In the genomic region with DNA sequence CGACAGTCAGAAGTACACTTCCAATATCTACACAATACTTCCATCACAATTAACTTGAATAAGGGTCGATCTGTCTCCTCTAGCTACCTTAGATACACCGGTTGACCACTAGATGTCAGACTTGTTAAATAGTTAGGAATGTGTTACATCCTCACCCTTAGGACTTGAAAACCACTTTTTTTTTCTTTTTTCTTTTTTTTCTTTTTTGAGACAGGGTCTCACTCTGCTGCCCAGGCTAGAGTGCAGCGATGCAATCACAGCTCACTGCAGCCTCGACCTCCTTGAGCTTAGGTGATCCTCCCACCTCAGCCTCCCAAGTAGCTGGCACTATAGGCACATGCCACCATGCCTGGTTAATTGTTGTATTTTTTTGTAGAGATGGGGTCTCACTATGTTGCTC, we compare ENCODE assay signal across 8 cellular contexts.
DNase-seq lines count a peak whose midpoint lies in the region; ATAC-seq and TF ChIP-seq lines count a peak whose summit lies in the region.

No MANE protein-coding gene starts in this region.

- H3K4me1 Mint-ChIP-seq in MCF 10A (ENCODE audit: insufficient read depth, unreplicated experiment): peaks cover 6% of the 10 kb centered on the region

- H3K36me3 Mint-ChIP-seq in MCF 10A (ENCODE audit: insufficient read depth, unreplicated experiment): no peaks in the 10 kb centered on the region

- DNase-seq in DMS114 treated with DMSO at 0.1 percent for 48 hours (lab: John Stamatoyannopoulos, UW; ENCODE audit: unreplicated experiment) (peak; percentile 75), NCI-H526 treated with DMSO at 0.1 percent for 48 hours (lab: John Stamatoyannopoulos, UW) (peak; percentile 3), MCF 10A (ENCODE audit: unreplicated experiment) (peak; percentile 86), ecto neural progenitor cell (ENCODE audit: low spot score) (no peak), aorta (no peak)

- H3K9ac ChIP-seq in liver (ENCODE audit: low read depth in 1 of 2, low read length in 2 of 2): no peak overlapping the region

- ATAC-seq in GM19452 (IDR thresholded peaks at IDR 0.05; ENCODE audit: unreplicated experiment): peak; percentile 75
- peak; percentile 84 for ATAC-seq in HG03442 (IDR thresholded peaks at IDR 0.05; ENCODE audit: unreplicated experiment)
- ATAC-seq in aorta (ENCODE audit: low FRiP score): no peak

- intact Hi-C loops in MCF 10A (cut with micrococcal nuclease): loop anchor here (1.0 to 5.0 kb wide), 7 partner anchors 100 to 768 kb away; no protein-coding TSS in a partner anchor
- intact Hi-C loops in aorta (cut with DNase I): no loop called here

- H3K9me3 Mint-ChIP-seq in MCF 10A (ENCODE audit: unreplicated experiment): no peaks in the 10 kb centered on the region

- no peaks in the 10 kb centered on the region for H3K27me3 Mint-ChIP-seq in MCF 10A (ENCODE audit: insufficient read depth, unreplicated experiment)

- H3K27ac ChIP-seq in liver (ENCODE audit: low read depth in 1 of 2, low read length in 2 of 2) (no peak overlapping the region), aorta (ENCODE audit: low read depth in 1 of 2, low read length in 2 of 2) (no peak overlapping the region)

- no peak overlapping the region for H3K27ac Mint-ChIP-seq in MCF 10A (ENCODE audit: low read depth, unreplicated experiment)

- H3K4me1 ChIP-seq in liver (ENCODE audit: control insufficient read depth in 4 of 4, insufficient read depth in 4 of 4, low read length in 3 of 4) (no peaks in the 10 kb centered on the region), aorta (ENCODE audit: control insufficient read depth in 1 of 2, insufficient read depth in 2 of 2, low read length in 2 of 2) (no peaks in the 10 kb centered on the region)

- POLR2A ChIA-PET in MCF 10A (lab: Yijun Ruan, JAX): interaction anchor here (0.6 to 1.3 kb wide), 8 partner anchors 26 to 753 kb away, joined by 3 to 4 read pairs (median 3); no protein-coding TSS in a partner anchor

- H3K4me3 ChIP-seq in liver (ENCODE audit: low read depth in 1 of 3, low read length in 3 of 3): no peak overlapping the region
- H3K4me3 ChIP-seq in aorta (ENCODE audit: low read length in 2 of 2): no peak overlapping the region

- no peaks in the 10 kb centered on the region for H3K27me3 ChIP-seq in liver (ENCODE audit: control insufficient read depth in 4 of 4, insufficient read depth in 4 of 4, low read length in 3 of 4)
- no peaks in the 10 kb centered on the region for H3K27me3 ChIP-seq in aorta (ENCODE audit: control insufficient read depth in 1 of 2, insufficient read depth in 2 of 2, low read length in 1 of 2)

- H3K36me3 ChIP-seq in liver (ENCODE audit: control insufficient read depth in 4 of 4, insufficient read depth in 3 of 4, low read depth in 1 of 4, low read length in 3 of 4) (no peaks in the 10 kb centered on the region), aorta (ENCODE audit: control insufficient read depth in 1 of 2, insufficient read depth in 2 of 2, low read length in 1 of 2) (no peaks in the 10 kb centered on the region)

- peak; percentile 92 for TF ChIP-seq CTCF in MCF 10A (IDR thresholded peaks at IDR 0.05; ENCODE audit: unreplicated experiment)
- TF ChIP-seq CTCF in liver (IDR thresholded peaks at IDR 0.05; ENCODE audit: low read depth, low read length, missing input control): peak; percentile 48

- CTCF ChIA-PET in MCF 10A (lab: Yijun Ruan, JAX): interaction anchor here (0.6 to 7.4 kb wide), 109 partner anchors 9 to 1144 kb away, joined by 3 to 137 read pairs (median 5); no protein-coding TSS in a partner anchor

- TF ChIP-seq RAD21 in liver (IDR thresholded peaks at IDR 0.05): peak; percentile 67 to 81

- H3K9me3 ChIP-seq in liver (ENCODE audit: control insufficient read depth in 4 of 4, low read length in 3 of 4) (peaks cover 0 to 1% (median 0%) of the 10 kb centered on the region in 4 donors), aorta (ENCODE audit: control insufficient read depth, low read length) (no peaks in the 10 kb centered on the region)

- WGBS in liver: 6% methylated on average over 5 of the region's 5 CpGs
- WGBS in aorta, 2 donors: 8 to 13% methylated on average over 5 of the region's 5 CpGs

- no TSS peak for BruUV-seq in MCF 10A (replicated peaks; lab: Mats Ljungman, UMichigan)

- no peak overlapping the region for H3K4me3 Mint-ChIP-seq in MCF 10A (ENCODE audit: unreplicated experiment)

TF ChIP-seq in liver, 16 proteins besides CTCF, POLR2A, EP300 and RAD21:
- TF ChIP-seq, protein P1, sequence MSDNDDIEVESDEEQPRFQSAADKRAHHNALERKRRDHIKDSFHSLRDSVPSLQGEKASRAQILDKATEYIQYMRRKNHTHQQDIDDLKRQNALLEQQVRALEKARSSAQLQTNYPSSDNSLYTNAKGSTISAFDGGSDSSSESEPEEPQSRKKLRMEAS (IDR thresholded peaks at IDR 0.05): no peak
- no peak for TF ChIP-seq GABPA (IDR thresholded peaks at IDR 0.05 in 1 of 2, conservative IDR thresholded peaks at IDR 0.05 in 1 of 2)
- no peak for TF ChIP-seq ZBTB33 (IDR thresholded peaks at IDR 0.05)
- TF ChIP-seq, protein P2, sequence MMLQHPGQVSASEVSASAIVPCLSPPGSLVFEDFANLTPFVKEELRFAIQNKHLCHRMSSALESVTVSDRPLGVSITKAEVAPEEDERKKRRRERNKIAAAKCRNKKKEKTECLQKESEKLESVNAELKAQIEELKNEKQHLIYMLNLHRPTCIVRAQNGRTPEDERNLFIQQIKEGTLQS (IDR thresholded peaks at IDR 0.05): no peak
- no peak for TF ChIP-seq HNF4G (IDR thresholded peaks at IDR 0.05)
- no peak for TF ChIP-seq RXRA (IDR thresholded peaks at IDR 0.05)
- TF ChIP-seq EGR1 (IDR thresholded peaks at IDR 0.05; ENCODE audit: low read depth in 2 of 2): no peak
- no peak for TF ChIP-seq JUND (IDR thresholded peaks at IDR 0.05)
- no peak for TF ChIP-seq NR2F2 (IDR thresholded peaks at IDR 0.05)
- TF ChIP-seq HNF4A (conservative IDR thresholded peaks at IDR 0.05): no peak
- TF ChIP-seq SP1 (IDR thresholded peaks at IDR 0.05): no peak
- TF ChIP-seq FOXA2 (IDR thresholded peaks at IDR 0.05): no peak

Comparison
In these comparisons a context has a peak if more than half of its experiments do, and no peak if none do; other contexts are left out.
1. DNase-seq: peak in DMS114 treated with DMSO at 0.1 percent for 48 hours (single experiment), NCI-H526 treated with DMSO at 0.1 percent for 48 hours (single experiment) and MCF 10A (single experiment); none in ecto neural progenitor cell (single experiment) and aorta (0 of 2).